In genomic region chr3:76044601-76045600, GRCh38 we compare ENCODE assay signal across 8 cellular contexts.
DNase-seq lines count a peak whose midpoint lies in the region; ATAC-seq and TF ChIP-seq lines count a peak whose summit lies in the region.
"Had no signal": no experiment of that assay in that cellular context is flagged by ENCODE, and none has a peak within 500 bp of the region (broad histone marks: within the 10 kb centered on the region; RNA-seq: fewer than 3 reads in every experiment).

No MANE protein-coding gene starts in this region.

- H3K4me1 ChIP-seq in H9 (ENCODE audit: insufficient read depth, low read length), result peaks cover 10% of the 10 kb centered on the region; the same call in 1 of the 2 replicates

- H4K91ac ChIP-seq in H9 (ENCODE audit: insufficient read length, low read depth, low read length), result no peak overlapping the region

- peak; percentile 6 for DNase-seq in Calu3
- DNase-seq in H9, result no peak
- DNase-seq in T1000 (lab: John Stamatoyannopoulos, UW), result peak; percentile 25
- DNase-seq in inferior parietal cortex (ENCODE audit: extremely low spot score), result peak; percentile 54
- DNase-seq in globus pallidus (ENCODE audit: low spot score), result no peak
- no peak for DNase-seq in GM19240 (ENCODE audit: insufficient read length, low spot score)

- H2BK5ac ChIP-seq in H9 (ENCODE audit: insufficient read length, low read length), result peak overlapping the region; percentile 67

- no peak overlapping the region for H2BK12ac ChIP-seq in H9 (ENCODE audit: insufficient read length, low read depth, low read length)

- BruUV-seq in Calu3 (replicated peaks; lab: Mats Ljungman, UMichigan), result no TSS peak

- peaks cover 3% of the 10 kb centered on the region for H3K9me3 Mint-ChIP-seq in Calu3 (ENCODE audit: low read depth, unreplicated experiment)
- H3K9me3 Mint-ChIP-seq in H9, result no peaks in the 10 kb centered on the region; a peak in 2 of 5 replicates

- no peak overlapping the region for H4K5ac ChIP-seq in H9 (ENCODE audit: insufficient read length, low read depth, low read length)

- H3K9ac ChIP-seq in H9 (ENCODE audit: extremely low read depth, insufficient read length, low read length), result peak overlapping the region; percentile 59

- no peak overlapping the region for H3K56ac ChIP-seq in H9 (ENCODE audit: insufficient read length, low read depth, low read length)

- no CpG with 5 or more reads among the region's 3 CpGs for WGBS in H9 (ENCODE audit: extremely low coverage, insufficient read length, low lambda C conversion rate)

- no peak overlapping the region for H3K4ac ChIP-seq in H9 (ENCODE audit: low read depth, low read length)

- no peaks in the 10 kb centered on the region for H3K79me1 ChIP-seq in H9 (ENCODE audit: insufficient read depth, low read depth, low read length, poor library complexity, severe bottlenecking)

- intact Hi-C loops in Calu3 (cut with micrococcal nuclease; ENCODE audit: unreplicated experiment), result no loop called here

- H3K4me1 Mint-ChIP-seq in Calu3 (ENCODE audit: low read depth, unreplicated experiment) (no peaks in the 10 kb centered on the region), H9 (peaks cover 52 to 65% of the 10 kb centered on the region in 2 experiments)

- no peak overlapping the region for H3K4me3 Mint-ChIP-seq in Calu3 (ENCODE audit: low read depth, unreplicated experiment)
- H3K4me3 Mint-ChIP-seq in H9, result peak overlapping the region in 1 of 2 experiments; percentile 23; a peak in 1 of 5 replicates

- H4K20me1 ChIP-seq in H9 (ENCODE audit: control insufficient read depth, insufficient read depth, insufficient read length), result no peaks in the 10 kb centered on the region

- TF ChIP-seq CTCF in Calu3 (IDR thresholded peaks at IDR 0.05; ENCODE audit: unreplicated experiment) (no peak), H9 (conservative IDR thresholded peaks at IDR 0.05) (peak; percentile 89)

- no peak for ATAC-seq in GM21786 (IDR thresholded peaks at IDR 0.05; ENCODE audit: unreplicated experiment)

- H2AK5ac ChIP-seq in H9 (ENCODE audit: insufficient read length, low read length), result peak overlapping the region; percentile 9

- no peaks in the 10 kb centered on the region for H3K79me2 ChIP-seq in H9 (ENCODE audit: insufficient read depth, low read length)

- H3K27me3 ChIP-seq in H9 (ENCODE audit: insufficient read depth, low read length), result no peaks in the 10 kb centered on the region

- no peak overlapping the region for H3K18ac ChIP-seq in H9 (ENCODE audit: insufficient read length, low read depth, low read length)

- CTCF ChIA-PET in Calu3 (lab: Charles Lee), result no interaction called here

- H3K27me3 Mint-ChIP-seq in Calu3 (ENCODE audit: unreplicated experiment) (no peaks in the 10 kb centered on the region), H9 (ENCODE audit: low read depth) (no peaks in the 10 kb centered on the region)

- no peak overlapping the region for H3K14ac ChIP-seq in H9 (ENCODE audit: insufficient read depth, low read length)

- H2BK20ac ChIP-seq in H9 (ENCODE audit: low read depth, low read length, poor library complexity, severe bottlenecking), result no peak overlapping the region

- no peak overlapping the region for H2BK15ac ChIP-seq in H9 (ENCODE audit: low read depth, low read length)

- no peak overlapping the region for H4K8ac ChIP-seq in H9 (replicated peaks; ENCODE audit: insufficient read length, low read depth, low read length)

- no peaks in the 10 kb centered on the region for H3K23me2 ChIP-seq in H9 (ENCODE audit: insufficient read length, low read depth, low read length, poor library complexity, severe bottlenecking)

- peak overlapping the region; percentile 48 for H2AFZ ChIP-seq in H9 (ENCODE audit: low read length)

- no peaks in the 10 kb centered on the region for H3K36me3 Mint-ChIP-seq in Calu3 (ENCODE audit: insufficient read depth, unreplicated experiment)
- peaks cover 0 to 6% (median 4%) of the 10 kb centered on the region in 3 experiments; a peak in 4 of 7 replicates for H3K36me3 Mint-ChIP-seq in H9 (ENCODE audit: insufficient read depth in 1 of 3, low read depth in 3 of 3)

- no peak overlapping the region for H3K4me2 ChIP-seq in H9 (ENCODE audit: insufficient read depth, insufficient read length, low read length)

- H3K23ac ChIP-seq in H9 (ENCODE audit: insufficient read length, low read depth, low read length), result no peak overlapping the region

- peak overlapping the region; percentile 99 for H3K27ac ChIP-seq in H9 (ENCODE audit: insufficient read length, low read depth, low read length)
- H3K27ac ChIP-seq: SK-N-MC had no signal

- H3T11ph ChIP-seq in H9 (ENCODE audit: low read length), result no peak overlapping the region

- no peaks in the 10 kb centered on the region for H3K9me3 ChIP-seq in H9 (ENCODE audit: control insufficient read depth, low read depth, low read length)

- no peak overlapping the region for H2BK120ac ChIP-seq in H9 (ENCODE audit: low read depth, low read length, poor library complexity, severe bottlenecking)

- H3K27ac Mint-ChIP-seq in Calu3 (ENCODE audit: unreplicated experiment) (no peak overlapping the region), H9 (peak overlapping the region; percentile 96 to 99 (median 98))

Comparison
In these comparisons a context has a peak if more than half of its experiments do, and no peak if none do; other contexts are left out.
1. DNase-seq: peak in Calu3 (single experiment), T1000 (single experiment) and inferior parietal cortex (single experiment); none in H9 (single experiment), globus pallidus (single experiment) and GM19240 (single experiment).